ENCODE assay signal across 24 cellular contexts in genomic region chr3:155013427-155013826, GRCh38.
"Had no signal": no experiment of that assay in that cellular context is flagged by ENCODE, and none has a peak within 500 bp of the region (broad histone marks: within the 10 kb centered on the region; RNA-seq: fewer than 3 reads in every experiment).

No MANE protein-coding gene starts in this region.

- H3K27me3 ChIP-seq: Peyer's patch, SJCRH30 had no signal

- H3K4me1 ChIP-seq: Peyer's patch had no signal

- H2AFZ ChIP-seq: PC-9 had no signal

- H3K36me3 ChIP-seq: Peyer's patch, SJCRH30 had no signal

- DNase-seq: Kasumi-1, MV-4-11, NCI-H1092, NCI-H1105 treated with DMSO at 0.1 percent for 48 hours, NCI-H1417 treated with DMSO at 0.1 percent for 48 hours, NCI-H146, NCI-H1694 treated with DMSO at 0.1 percent for 48 hours, NCI-H1930, NCI-H2081, NCI-H2107, NCI-H226, NCI-H446, NCI-H510A, NCI-H524 treated with DMSO at 0.1 percent for 48 hours, NCI-H69, NCI-H774, OCI-M1, PC-9, Peyer's patch, SHP77 treated with DMSO at 0.1 percent for 48 hours, SJCRH30 had no signal

- H3K4me2 ChIP-seq: KMS-11, PC-9 had no signal

- H3K27ac ChIP-seq: KMS-11, PC-9, Peyer's patch, SJCRH30, SK-N-MC had no signal

- H3K9ac ChIP-seq: KMS-11 had no signal

- H3K9me3 ChIP-seq: Peyer's patch, SJCRH30 had no signal

- ATAC-seq: Right ventricle myocardium inferior had no signal

- H3K4me3 ChIP-seq: PC-9, Peyer's patch, SJCRH30, SK-N-MC had no signal
